Comparison of ENCODE assay signal across 1 cellular context in the genomic region with DNA sequence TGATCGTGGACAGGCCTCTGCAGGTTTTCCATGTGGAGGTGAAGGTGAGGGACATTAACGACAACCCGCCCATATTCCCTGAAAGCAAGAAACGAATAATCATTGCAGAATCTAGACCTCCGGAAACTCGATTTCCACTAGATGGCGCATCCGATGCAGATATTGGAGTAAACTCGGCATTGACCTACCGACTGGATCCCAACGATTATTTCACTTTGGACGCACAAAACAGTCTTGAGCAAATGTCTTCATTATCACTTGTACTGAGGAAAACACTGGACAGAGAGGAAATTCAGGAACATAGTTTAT.
TF ChIP-seq lines count a peak whose summit lies in the region.

No MANE protein-coding gene starts in this region.

TF ChIP-seq in HepG2, 621 proteins besides CTCF, POLR2A, EP300 and RAD21:
- TF ChIP-seq SAP130 (CRISPR knock-in tag; IDR thresholded peaks at IDR 0.05; ENCODE audit: low read depth) (no peak), STAG1 (CRISPR knock-in tag; IDR thresholded peaks at IDR 0.05) (peak; percentile 29)
TF ChIP-seq in HepG2: peak in this region for 1.
